ENCODE assay signal across 1 cellular context in genomic region chr16:87778830-87779579, GRCh38.
TF ChIP-seq lines count a peak whose summit lies in the region.

No MANE protein-coding gene starts in this region.

TF ChIP-seq in HepG2, 621 proteins besides CTCF, POLR2A, EP300 and RAD21 (continued from another document and continues in another):
- peak; percentile 84; the same call in 1 of the 2 replicates for TF ChIP-seq ZNF615 (CRISPR knock-in tag; IDR thresholded peaks at IDR 0.05; ENCODE audit: borderline replicate concordance)
- peak; percentile 79; the same call in 1 of the 2 replicates for TF ChIP-seq ZSCAN29 (CRISPR knock-in tag; conservative IDR thresholded peaks at IDR 0.05)
- peak; percentile 85 for TF ChIP-seq ATF7 (IDR thresholded peaks at IDR 0.05)
- TF ChIP-seq ATF7 (CRISPR knock-in tag; IDR thresholded peaks at IDR 0.05) = peak; percentile 96
- no peak for TF ChIP-seq ZNF253 (CRISPR knock-in tag; IDR thresholded peaks at IDR 0.05; ENCODE audit: borderline replicate concordance)
- TF ChIP-seq ZNF878 (CRISPR knock-in tag; IDR thresholded peaks at IDR 0.05) = peak; percentile 80; the same call in 1 of the 2 replicates
- TF ChIP-seq IRF9 (CRISPR knock-in tag; IDR thresholded peaks at IDR 0.05; ENCODE audit: borderline replicate concordance) = peak; percentile 94; the same call in 1 of the 2 replicates
- no peak for TF ChIP-seq TBP (CRISPR knock-in tag; IDR thresholded peaks at IDR 0.05)
- no peak for TF ChIP-seq SMAD9 (CRISPR knock-in tag; IDR thresholded peaks at IDR 0.05)
- TF ChIP-seq HMGXB4 (CRISPR knock-in tag; IDR thresholded peaks at IDR 0.05; ENCODE audit: borderline replicate concordance in 1 of 2, low read depth in 1 of 2) = peak; percentile 91 to 98; a peak in 3 of 4 replicates
- peak; percentile 86; the same call in 1 of the 2 replicates for TF ChIP-seq ZNF251 (CRISPR knock-in tag; IDR thresholded peaks at IDR 0.05)
- TF ChIP-seq FOXP1 (IDR thresholded peaks at IDR 0.05) = no peak
- peak; percentile 45 for TF ChIP-seq FOXP1 (CRISPR knock-in tag; IDR thresholded peaks at IDR 0.05)
- TF ChIP-seq CENPT (CRISPR knock-in tag; IDR thresholded peaks at IDR 0.05; ENCODE audit: low read depth) = no peak
- TF ChIP-seq HNF1B (CRISPR knock-in tag; IDR thresholded peaks at IDR 0.05) = peak; percentile 96
- TF ChIP-seq ZNF468 (CRISPR knock-in tag; IDR thresholded peaks at IDR 0.05) = no peak
- TF ChIP-seq ZBTB25 (CRISPR knock-in tag; IDR thresholded peaks at IDR 0.05) = peak; percentile 95
- peak; percentile 81 for TF ChIP-seq ZNF543 (CRISPR knock-in tag; IDR thresholded peaks at IDR 0.05)
- peak; percentile 98 for TF ChIP-seq MED1 (CRISPR knock-in tag; IDR thresholded peaks at IDR 0.05)
- TF ChIP-seq ZNF639 (CRISPR knock-in tag; conservative IDR thresholded peaks at IDR 0.05) = peak; percentile 59; the same call in 1 of the 2 replicates
- TF ChIP-seq FLYWCH1 (CRISPR knock-in tag; IDR thresholded peaks at IDR 0.05) = no peak
- TF ChIP-seq XBP1 (CRISPR knock-in tag; IDR thresholded peaks at IDR 0.05) = no peak
- no peak for TF ChIP-seq SKIL (CRISPR knock-in tag; IDR thresholded peaks at IDR 0.05; ENCODE audit: borderline replicate concordance)
- peak; percentile 77 for TF ChIP-seq KLF11 (CRISPR knock-in tag; IDR thresholded peaks at IDR 0.05)
- peak; percentile 93 for TF ChIP-seq FOSL2 (CRISPR knock-in tag; IDR thresholded peaks at IDR 0.05)
- peak; percentile 89; the same call in 1 of the 2 replicates for TF ChIP-seq KLF9 (CRISPR knock-in tag; IDR thresholded peaks at IDR 0.05; ENCODE audit: low read depth)
- peak; percentile 92 for TF ChIP-seq HNRNPL (IDR thresholded peaks at IDR 0.05; ENCODE audit: low read depth, low read length)
- TF ChIP-seq NFYC (CRISPR knock-in tag; IDR thresholded peaks at IDR 0.05) = peak; percentile 53
- peak; percentile 84; the same call in 1 of the 2 replicates for TF ChIP-seq ZNF280D (CRISPR knock-in tag; IDR thresholded peaks at IDR 0.05)
- TF ChIP-seq HNRNPK (IDR thresholded peaks at IDR 0.05; ENCODE audit: low read depth, low read length, poor library complexity, severe bottlenecking) = no peak
- no peak for TF ChIP-seq ZNF879 (CRISPR knock-in tag; IDR thresholded peaks at IDR 0.05)
- TF ChIP-seq ZNF766 (CRISPR knock-in tag; IDR thresholded peaks at IDR 0.05; ENCODE audit: borderline replicate concordance) = peak; percentile 92
- 0 out of 2 replicates have a peak, but pooled peaks have one; percentile 43 for TF ChIP-seq GZF1 (CRISPR knock-in tag; IDR thresholded peaks at IDR 0.05)
- peak; percentile 82 for TF ChIP-seq NR2C2 (CRISPR knock-in tag; IDR thresholded peaks at IDR 0.05; ENCODE audit: borderline replicate concordance)
- no peak for TF ChIP-seq CBX1 (IDR thresholded peaks at IDR 0.05; ENCODE audit: low read depth)
- TF ChIP-seq ZNF264 (CRISPR knock-in tag; IDR thresholded peaks at IDR 0.05) = no peak; the same call in 1 of the 2 replicates
- no peak for TF ChIP-seq KDM6A (CRISPR knock-in tag; IDR thresholded peaks at IDR 0.05; ENCODE audit: low read depth)
- peak; percentile 64 for TF ChIP-seq HBP1 (CRISPR knock-in tag; IDR thresholded peaks at IDR 0.05; ENCODE audit: low read depth)
- TF ChIP-seq REL (CRISPR knock-in tag; conservative IDR thresholded peaks at IDR 0.05) = no peak
- no peak for TF ChIP-seq ZNF235 (CRISPR knock-in tag; IDR thresholded peaks at IDR 0.05; ENCODE audit: borderline replicate concordance)
- peak; percentile 91 for TF ChIP-seq RELA (CRISPR knock-in tag; IDR thresholded peaks at IDR 0.05)
- TF ChIP-seq EEA1 (CRISPR knock-in tag; IDR thresholded peaks at IDR 0.05; ENCODE audit: borderline replicate concordance) = peak; percentile 87; the same call in 1 of the 2 replicates
- TF ChIP-seq TMF1 (CRISPR knock-in tag; IDR thresholded peaks at IDR 0.05; ENCODE audit: low read depth) = peak; percentile 58; the same call in 1 of the 2 replicates
- peak; percentile 93 for TF ChIP-seq ZGPAT (CRISPR knock-in tag; IDR thresholded peaks at IDR 0.05)
- TF ChIP-seq TFE3 (CRISPR knock-in tag; IDR thresholded peaks at IDR 0.05) = peak; percentile 71
- peak; percentile 81 for TF ChIP-seq BCL6 (CRISPR knock-in tag; IDR thresholded peaks at IDR 0.05)
- TF ChIP-seq SIX4 (CRISPR knock-in tag; IDR thresholded peaks at IDR 0.05) = peak; percentile 72; the same call in 1 of the 2 replicates
- peak; percentile 99 for TF ChIP-seq ZNF580 (CRISPR knock-in tag; IDR thresholded peaks at IDR 0.05; ENCODE audit: borderline replicate concordance, low read depth)
- no peak for TF ChIP-seq NBN (conservative IDR thresholded peaks at IDR 0.05)
- TF ChIP-seq MAZ (IDR thresholded peaks at IDR 0.05; ENCODE audit: borderline replicate concordance, low read depth, low read length) = peak; percentile 72; the same call in 1 of the 2 replicates
- TF ChIP-seq MAZ (CRISPR knock-in tag; IDR thresholded peaks at IDR 0.05; ENCODE audit: low read depth) = peak; percentile 92
- peak; percentile 94 for TF ChIP-seq ZNF547 (CRISPR knock-in tag; IDR thresholded peaks at IDR 0.05)
